25 cellular contexts compared by ENCODE assay signal in the genomic region with DNA sequence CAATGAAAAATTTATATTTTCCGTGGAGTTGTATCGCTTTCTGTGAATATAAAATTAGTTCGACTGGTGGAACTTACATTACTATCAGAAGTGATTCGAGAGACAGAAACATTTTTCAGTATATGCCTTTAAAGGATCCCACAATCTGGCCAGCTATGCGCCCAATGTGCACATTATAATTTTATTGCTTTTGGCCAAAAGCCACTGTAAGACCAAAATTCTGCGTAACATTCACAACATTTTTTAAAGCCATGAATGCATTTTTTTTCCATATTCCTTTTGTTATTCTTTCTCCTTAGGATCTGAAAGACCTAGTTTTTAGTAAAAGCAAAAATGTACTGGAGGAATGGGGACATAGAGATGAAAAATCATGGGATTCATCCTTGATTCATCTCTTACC.
"Had no signal": no experiment of that assay in that cellular context is flagged by ENCODE, and none has a peak within 500 bp of the region (broad histone marks: within the 10 kb centered on the region; RNA-seq: fewer than 3 reads in every experiment).

No MANE protein-coding gene starts in this region.

- ATAC-seq: effector memory CD8-positive, alpha-beta T cell; left cardiac atrium; left ventricle myocardium superior; psoas muscle; right lobe of liver; stimulated activated naive B cell treated with anti-CD40 and anti-IgM and Interleukin-4, amounts not matched to agents 10 μg/mL and 1 μg/mL and 100 μg/mL, for 72 hours had no signal

- H3K4me1 ChIP-seq: esophagus muscularis mucosa, psoas muscle, right lobe of liver, spleen, stomach had no signal

- H3K4me3 ChIP-seq: esophagus muscularis mucosa, hepatocyte, psoas muscle, right lobe of liver, spleen, stomach, thoracic aorta had no signal

- H3K4me3 Mint-ChIP-seq: dendritic cell treated with granulocyte-macrophage colony-stimulating factor and Interleukin-4, amounts not matched to agents 40 ng/mL and 50 ng/mL, for 4 days; effector memory CD8-positive, alpha-beta T cell; naive B cell; nephron; stimulated activated naive B cell treated with anti-CD40 and anti-IgM and Interleukin-4, amounts not matched to agents 10 μg/mL and 1 μg/mL and 100 μg/mL, for 72 hours; type B pancreatic cell had no signal

- H3K27me3 Mint-ChIP-seq: dendritic cell treated with granulocyte-macrophage colony-stimulating factor and Interleukin-4, amounts not matched to agents 40 ng/mL and 50 ng/mL, for 4 days; effector memory CD8-positive, alpha-beta T cell; type B pancreatic cell had no signal

- H3K4me1 Mint-ChIP-seq: naive B cell; stimulated activated naive B cell treated with anti-CD40 and anti-IgM and Interleukin-4, amounts not matched to agents 10 μg/mL and 1 μg/mL and 100 μg/mL, for 72 hours had no signal

- H3K36me3 Mint-ChIP-seq: type B pancreatic cell had no signal

- H3K9me3 Mint-ChIP-seq: effector memory CD8-positive, alpha-beta T cell had no signal

- H3K36me3 ChIP-seq: esophagus muscularis mucosa, right lobe of liver, spleen, stomach, thoracic aorta had no signal

- H3K27ac Mint-ChIP-seq: dendritic cell treated with granulocyte-macrophage colony-stimulating factor and Interleukin-4, amounts not matched to agents 40 ng/mL and 50 ng/mL, for 4 days; effector memory CD8-positive, alpha-beta T cell; naive B cell; nephron; stimulated activated naive B cell treated with anti-CD40 and anti-IgM and Interleukin-4, amounts not matched to agents 10 μg/mL and 1 μg/mL and 100 μg/mL, for 72 hours; type B pancreatic cell had no signal

- DNase-seq: effector memory CD8-positive, alpha-beta T cell; foreskin melanocyte; head of caudate nucleus; kidney; left cardiac atrium; left ventricle myocardium superior; mesendoderm; naive B cell; occipital lobe; psoas muscle; retina; right lobe of liver; spleen; stimulated activated CD4-positive, alpha-beta T cell treated with anti-CD3 and anti-CD28 coated beads, Interleukin-15, amount 100 ng/mL, for 24 hours; stimulated activated CD4-positive, alpha-beta T cell treated with anti-CD3 and anti-CD28 coated beads, Interleukin-1b, Interleukin-23, amount 100 ng/mL, for 48 hours; stimulated activated CD4-positive, alpha-beta T cell treated with anti-CD3 and anti-CD28 coated beads, Interleukin-4, amount 100 ng/mL, for 4 hours; stimulated activated naive B cell treated with anti-CD40 and anti-IgM and Interleukin-4, amounts not matched to agents 10 μg/mL and 1 μg/mL and 100 μg/mL, for 72 hours; stomach; substantia nigra had no signal

- H3K9me3 ChIP-seq: esophagus muscularis mucosa, psoas muscle, right lobe of liver, spleen, stomach, thoracic aorta had no signal

- H3K27me3 ChIP-seq: esophagus muscularis mucosa, hepatocyte, right lobe of liver, spleen, stomach had no signal
